Comparison of ENCODE assay signal across 21 cellular contexts in the genomic region with DNA sequence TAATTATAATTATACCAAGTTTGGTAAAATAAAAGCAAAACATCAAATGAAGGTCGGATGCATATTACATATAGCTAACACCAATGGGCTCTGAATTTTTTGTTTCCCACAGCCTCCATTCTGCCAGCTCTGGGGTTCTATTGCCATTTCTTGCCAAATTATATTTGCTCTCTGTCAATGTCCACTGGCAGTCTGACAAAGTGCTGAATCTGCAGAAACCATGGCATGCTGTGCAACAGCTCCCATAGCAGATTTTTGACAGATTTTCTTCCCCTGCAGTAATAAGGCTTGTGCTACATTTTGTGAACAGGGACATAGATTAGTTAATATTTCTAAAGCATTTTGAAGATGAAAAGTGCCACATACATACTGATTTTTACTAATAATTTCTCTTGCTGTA.
"Had no signal": no experiment of that assay in that cellular context is flagged by ENCODE, and none has a peak within 500 bp of the region (broad histone marks: within the 10 kb centered on the region; RNA-seq: fewer than 3 reads in every experiment).

No MANE protein-coding gene starts in this region.

- H3K9me3 ChIP-seq: colonic mucosa, neutrophil, sigmoid colon, suprapubic skin, thyroid gland, upper lobe of left lung, uterus had no signal

- H3K79me2 ChIP-seq: hepatocyte had no signal

- H3K27me3 Mint-ChIP-seq: naive B cell had no signal

- H2AFZ ChIP-seq: hepatocyte had no signal

- H3K27me3 ChIP-seq: colonic mucosa, foreskin keratinocyte, hepatocyte, neutrophil, sigmoid colon, suprapubic skin, thyroid gland, upper lobe of left lung, uterus had no signal

- H3K4me3 ChIP-seq: colonic mucosa, hepatocyte, sigmoid colon, skin epidermis, suprapubic skin, thyroid gland, upper lobe of left lung, uterus had no signal

- H3K4me1 Mint-ChIP-seq: naive B cell, nephron had no signal

- DNase-seq: colonic mucosa; dermis blood vessel endothelial cell; erythroblast; foreskin keratinocyte; head of caudate nucleus; left colon; mesendoderm; naive B cell; posterior cingulate gyrus; sigmoid colon; stimulated activated CD4-positive, alpha-beta T cell treated with anti-CD3 and anti-CD28 coated beads, Interleukin-12 subunit alpha, Interleukin-12 subunit beta, amount 100 ng/mL, for 4 hours; stimulated activated CD4-positive, alpha-beta T cell treated with anti-CD3 and anti-CD28 coated beads, Interleukin-2, amount 100 ng/mL, for 48 hours; stimulated activated naive CD8-positive, alpha-beta T cell treated with anti-CD3 and anti-CD28 coated beads, Interleukin-15, Interleukin-2, amounts not matched to agents 100 U/mL and 50 U/mL, for 24 hours; thyroid gland; upper lobe of left lung; uterus had no signal

- H3K4me1 ChIP-seq: colonic mucosa, foreskin keratinocyte, sigmoid colon, suprapubic skin, thyroid gland, upper lobe of left lung, uterus had no signal

- H3K4me3 Mint-ChIP-seq: naive B cell, nephron had no signal

- H3K9me3 Mint-ChIP-seq: nephron had no signal

- H3K4me2 ChIP-seq: hepatocyte had no signal

- H3K27ac ChIP-seq: colonic mucosa, foreskin keratinocyte, hepatocyte, neutrophil, sigmoid colon, skin epidermis, suprapubic skin, thyroid gland, upper lobe of left lung, uterus had no signal

- H3K27ac Mint-ChIP-seq: naive B cell, nephron had no signal

- H3K36me3 Mint-ChIP-seq: naive B cell had no signal

- H3K36me3 ChIP-seq: colonic mucosa, neutrophil, sigmoid colon, suprapubic skin, thyroid gland, upper lobe of left lung, uterus had no signal
